Comparison of ENCODE assay signal across 8 cellular contexts in the genomic region with DNA sequence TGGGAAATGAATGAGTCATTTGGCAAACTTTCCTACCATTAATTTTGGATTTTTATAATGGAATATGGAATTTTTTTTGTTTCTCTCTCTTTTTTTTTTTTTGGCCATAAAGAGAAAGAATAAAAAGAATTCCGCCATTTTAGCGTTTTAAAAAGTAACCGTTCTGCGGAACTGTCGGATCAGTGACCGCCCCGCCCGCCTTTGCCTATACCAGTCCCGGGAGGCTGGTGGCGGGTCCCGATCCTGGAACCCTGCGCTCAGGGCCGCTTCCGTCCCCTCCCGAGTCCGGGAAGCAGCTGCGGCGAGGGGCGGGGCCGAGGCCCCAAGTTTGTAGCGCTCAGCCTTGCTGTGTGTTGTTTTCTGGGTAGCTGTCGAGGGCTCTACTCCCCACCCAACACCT.
DNase-seq lines count a peak whose midpoint lies in the region; ATAC-seq lines count a peak whose summit lies in the region.

No MANE protein-coding gene starts in this region.

- peaks cover 15% of the 10 kb centered on the region for H3K27me3 Mint-ChIP-seq in activated naive CD4-positive, alpha-beta T cell treated with anti-CD3 and anti-CD28 coated beads, Interleukin-2, amount 50 U/mL, for 24 hours

- no peaks in the 10 kb centered on the region for H3K36me3 Mint-ChIP-seq in activated naive CD4-positive, alpha-beta T cell treated with anti-CD3 and anti-CD28 coated beads, Interleukin-2, amount 50 U/mL, for 24 hours
- H3K36me3 Mint-ChIP-seq in stimulated activated effector memory CD8-positive, alpha-beta T cell treated with anti-CD3 and anti-CD28 coated beads, Interleukin-12 subunit alpha, Interleukin-12 subunit beta, amount 100 ng/mL, for 72 hours = no peaks in the 10 kb centered on the region

- H3K4me1 Mint-ChIP-seq in activated naive CD4-positive, alpha-beta T cell treated with anti-CD3 and anti-CD28 coated beads, Interleukin-2, amount 50 U/mL, for 24 hours = peaks cover 9% of the 10 kb centered on the region
- no peaks in the 10 kb centered on the region for H3K4me1 Mint-ChIP-seq in stimulated activated effector memory CD8-positive, alpha-beta T cell treated with anti-CD3 and anti-CD28 coated beads, Interleukin-12 subunit alpha, Interleukin-12 subunit beta, amount 100 ng/mL, for 72 hours

- peak overlapping the region; percentile 80; the same call in 1 of the 2 replicates for H3K4me3 ChIP-seq in iPS-18c (ENCODE audit: insufficient read depth, low read depth, low read length)

- H3K9me3 ChIP-seq in iPS-18c (ENCODE audit: control insufficient read depth, insufficient read depth, low read length) = peaks cover 3% of the 10 kb centered on the region

- peak overlapping the region; percentile 51 for H3K4me3 Mint-ChIP-seq in activated naive CD4-positive, alpha-beta T cell treated with anti-CD3 and anti-CD28 coated beads, Interleukin-2, amount 50 U/mL, for 24 hours
- peak overlapping the region; percentile 36 for H3K4me3 Mint-ChIP-seq in stimulated activated effector memory CD8-positive, alpha-beta T cell treated with anti-CD3 and anti-CD28 coated beads, Interleukin-12 subunit alpha, Interleukin-12 subunit beta, amount 100 ng/mL, for 72 hours

- DNase-seq in DMS 273 (lab: John Stamatoyannopoulos, UW; ENCODE audit: unreplicated experiment) (peak; percentile 37), DMS 273 treated with DMSO at 0.1 percent for 48 hours (lab: John Stamatoyannopoulos, UW) (no peak), AML-193 (lab: John Stamatoyannopoulos, UW) (no peak), NCI-H1105 treated with DMSO at 0.1 percent for 48 hours (lab: John Stamatoyannopoulos, UW) (no peak)
- no peak for DNase-seq in stimulated activated effector memory CD8-positive, alpha-beta T cell treated with anti-CD3 and anti-CD28 coated beads, Interleukin-12 subunit alpha, Interleukin-12 subunit beta, amount 100 ng/mL, for 72 hours (ENCODE audit: low spot score in 2 of 2)

- H3K9me3 Mint-ChIP-seq in activated naive CD4-positive, alpha-beta T cell treated with anti-CD3 and anti-CD28 coated beads, Interleukin-2, amount 50 U/mL, for 24 hours = no peaks in the 10 kb centered on the region
- no peaks in the 10 kb centered on the region for H3K9me3 Mint-ChIP-seq in stimulated activated effector memory CD8-positive, alpha-beta T cell treated with anti-CD3 and anti-CD28 coated beads, Interleukin-12 subunit alpha, Interleukin-12 subunit beta, amount 100 ng/mL, for 72 hours

- no peak overlapping the region for H3K27ac Mint-ChIP-seq in activated naive CD4-positive, alpha-beta T cell treated with anti-CD3 and anti-CD28 coated beads, Interleukin-2, amount 50 U/mL, for 24 hours
- H3K27ac Mint-ChIP-seq in stimulated activated effector memory CD8-positive, alpha-beta T cell treated with anti-CD3 and anti-CD28 coated beads, Interleukin-12 subunit alpha, Interleukin-12 subunit beta, amount 100 ng/mL, for 72 hours = no peak overlapping the region

- no peak for ATAC-seq in stimulated activated effector memory CD8-positive, alpha-beta T cell treated with anti-CD3 and anti-CD28 coated beads, Interleukin-12 subunit alpha, Interleukin-12 subunit beta, amount 100 ng/mL, for 72 hours
- no peak for ATAC-seq in HG03175 (IDR thresholded peaks at IDR 0.05; ENCODE audit: unreplicated experiment)
